ENCODE assay signal across 6 cellular contexts in genomic region chr21:19109694-19110093, GRCh38.
"Had no signal": no experiment of that assay in that cellular context is flagged by ENCODE, and none has a peak within 500 bp of the region (broad histone marks: within the 10 kb centered on the region; RNA-seq: fewer than 3 reads in every experiment).

No MANE protein-coding gene starts in this region.

- H3K27ac Mint-ChIP-seq: H9 had no signal

- H3K27ac ChIP-seq: GM23248, KMS-11 had no signal

- H3K4me3 ChIP-seq: GM23248 had no signal

- H3K4me3 Mint-ChIP-seq: H9 had no signal

- H3K4me2 ChIP-seq: KMS-11 had no signal

- H2AFZ ChIP-seq: GM23248 had no signal

- H3K9ac ChIP-seq: GM23248, KMS-11 had no signal

- DNase-seq: GM23248, H9, HCEC 1CT, IMR-90, KBM-7 had no signal
